1 cellular context compared by ENCODE assay signal in the genomic region with DNA sequence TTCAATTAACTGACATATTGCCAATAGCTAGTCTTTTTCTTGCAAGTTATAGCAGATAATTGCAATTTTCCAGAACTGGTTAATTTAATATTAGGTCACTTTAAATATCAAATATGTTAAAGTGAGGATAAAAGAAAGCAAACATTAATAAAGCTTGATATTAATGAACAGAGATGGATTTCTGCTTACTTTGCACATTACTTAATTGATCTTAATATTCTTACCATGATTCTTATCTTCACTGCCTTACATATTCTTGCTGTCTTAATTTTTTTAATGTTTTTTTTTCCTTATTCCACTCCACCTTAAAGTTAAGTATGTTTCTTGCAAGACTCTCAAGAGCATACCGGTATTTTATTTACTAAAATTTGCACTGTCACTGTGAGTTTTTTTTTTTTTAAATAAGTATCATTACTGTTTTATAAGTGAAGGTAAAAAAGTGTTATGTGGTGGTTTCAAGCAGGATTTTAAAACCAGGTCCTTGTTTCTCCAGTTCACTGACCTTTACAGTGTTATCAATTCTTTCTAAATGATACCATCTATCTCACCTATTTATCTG.
TF ChIP-seq lines count a peak whose summit lies in the region.

No MANE protein-coding gene starts in this region.

TF ChIP-seq in A549, 52 proteins besides CTCF, POLR2A, EP300 and RAD21 (continued from another document):
- TF ChIP-seq CEBPB (IDR thresholded peaks at IDR 0.05) (no peak), HOXB13 (CRISPR knock-in tag; IDR thresholded peaks at IDR 0.05; ENCODE audit: low read depth) (no peak), EHF (CRISPR knock-in tag; IDR thresholded peaks at IDR 0.05) (no peak), JUNB (IDR thresholded peaks at IDR 0.05) (no peak), MAZ (IDR thresholded peaks at IDR 0.05; ENCODE audit: borderline replicate concordance, low read depth, low read length) (no peak), ZNF302 (CRISPR knock-in tag; IDR thresholded peaks at IDR 0.05) (no peak), NR3C1 (IDR thresholded peaks at IDR 0.05) (no peak), ZC3H11A (IDR thresholded peaks at IDR 0.05) (no peak), NPAS2 (CRISPR knock-in tag; IDR thresholded peaks at IDR 0.05; ENCODE audit: borderline replicate concordance) (no peak)
- TF ChIP-seq, protein P1, sequence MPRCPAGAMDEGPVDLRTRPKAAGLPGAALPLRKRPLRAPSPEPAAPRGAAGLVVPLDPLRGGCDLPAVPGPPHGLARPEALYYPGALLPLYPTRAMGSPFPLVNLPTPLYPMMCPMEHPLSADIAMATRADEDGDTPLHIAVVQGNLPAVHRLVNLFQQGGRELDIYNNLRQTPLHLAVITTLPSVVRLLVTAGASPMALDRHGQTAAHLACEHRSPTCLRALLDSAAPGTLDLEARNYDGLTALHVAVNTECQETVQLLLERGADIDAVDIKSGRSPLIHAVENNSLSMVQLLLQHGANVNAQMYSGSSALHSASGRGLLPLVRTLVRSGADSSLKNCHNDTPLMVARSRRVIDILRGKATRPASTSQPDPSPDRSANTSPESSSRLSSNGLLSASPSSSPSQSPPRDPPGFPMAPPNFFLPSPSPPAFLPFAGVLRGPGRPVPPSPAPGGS (IDR thresholded peaks at IDR 0.05), result no peak
